Comparison of ENCODE assay signal across 28 cellular contexts in the genomic region with DNA sequence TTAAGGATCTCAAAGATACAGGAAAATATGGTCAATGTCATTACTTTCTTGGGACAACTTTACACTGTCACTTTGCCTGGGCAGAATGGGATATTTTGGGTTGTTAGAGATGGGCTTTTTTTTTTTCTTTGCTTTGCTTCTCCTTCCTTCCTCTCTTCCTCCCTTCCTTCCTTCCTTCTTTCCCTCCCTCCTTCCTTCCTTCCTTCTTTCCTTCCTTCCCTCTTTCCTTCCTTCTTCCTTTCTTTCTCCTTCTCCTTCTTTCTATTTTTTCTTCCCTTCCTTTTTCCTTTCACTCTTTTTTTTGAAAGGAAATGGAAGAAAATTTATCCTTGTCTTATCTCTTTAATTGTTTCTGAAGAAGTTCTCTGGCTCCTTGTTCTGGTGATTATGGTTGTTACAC.
A peak's percentile ranks its signal among the peaks of the same experiment; 100 is the strongest.
DNase-seq lines count a peak whose midpoint lies in the region; ATAC-seq, FAIRE-seq and TF ChIP-seq lines count a peak whose summit lies in the region.
"Had no signal": no experiment of that assay in that cellular context is flagged by ENCODE, and none has a peak within 500 bp of the region (broad histone marks: within the 10 kb centered on the region; RNA-seq: fewer than 3 reads in every experiment).

No MANE protein-coding gene starts in this region.

- FAIRE-seq in D721Med (lab: Jason Lieb, UNC), result peak; percentile 80
- FAIRE-seq in K562 (lab: Jason Lieb, UNC), result no peak
- FAIRE-seq: A549, GM12878, GM12892, GM18507, GM19239 had no signal

- H3K4me3 Mint-ChIP-seq in WTC11 (no peak overlapping the region), memory B cell (no peak overlapping the region)
- H3K4me3 Mint-ChIP-seq in activated CD8-positive, alpha-beta memory T cell treated with anti-CD3 and anti-CD28 coated beads, Interleukin-2, amount 10 ng/mL, durations not matched to agents 7 days and 5 days, result no peak overlapping the region
- H3K4me3 Mint-ChIP-seq: B cell; CD4-positive, alpha-beta T cell; CD8-positive, alpha-beta T cell had no signal

- H2AFZ ChIP-seq in K562 (ENCODE audit: low read depth, low read length), result no peak overlapping the region

- CTCF ChIA-PET in WTC11 (lab: Charles Lee) (no interaction called here), K562 (lab: Yijun Ruan, JAX; ENCODE audit: low intra/inter-chr PET ratio) (no interaction called here)
- CTCF ChIA-PET in activated CD8-positive, alpha-beta memory T cell treated with anti-CD3 and anti-CD28 coated beads, Interleukin-2, amount 10 ng/mL, durations not matched to agents 7 days and 5 days (lab: Charles Lee), result no interaction called here

- H3K27ac Mint-ChIP-seq in WTC11, result no peak overlapping the region
- H3K27ac Mint-ChIP-seq in memory B cell, result peak overlapping the region; percentile 11
- H3K27ac Mint-ChIP-seq in activated CD8-positive, alpha-beta memory T cell treated with anti-CD3 and anti-CD28 coated beads, Interleukin-2, amount 10 ng/mL, durations not matched to agents 7 days and 5 days, result no peak overlapping the region
- H3K27ac Mint-ChIP-seq: B cell; CD4-positive, alpha-beta T cell; CD8-positive, alpha-beta T cell had no signal

- H3K27me3 Mint-ChIP-seq in WTC11 (ENCODE audit: low read depth) (no peaks in the 10 kb centered on the region), memory B cell (no peaks in the 10 kb centered on the region)
- H3K27me3 Mint-ChIP-seq in activated CD8-positive, alpha-beta memory T cell treated with anti-CD3 and anti-CD28 coated beads, Interleukin-2, amount 10 ng/mL, durations not matched to agents 7 days and 5 days, result no peaks in the 10 kb centered on the region
- H3K27me3 Mint-ChIP-seq: CD4-positive, alpha-beta T cell had no signal

- no peak for TF ChIP-seq POLR2A in K562 (conservative IDR thresholded peaks at IDR 0.05)

- POLR2A ChIA-PET in WTC11 (lab: Charles Lee) (no interaction called here), K562 (lab: Yijun Ruan, JAX) (no interaction called here)

- H3K4me2 ChIP-seq in K562 (ENCODE audit: insufficient read depth, low read length), result no peak overlapping the region
- H3K4me2 ChIP-seq: A549; BLaER1 treated with 17β-estradiol and CSF1 and Interleukin-3, amounts not matched to agents 10 nM and 100 nM had no signal

- H3K4me1 ChIP-seq in K562 (replicated peaks in 1 of 2; ENCODE audit: control insufficient read depth in 2 of 2, insufficient read depth in 2 of 2, low read length in 2 of 2), result no peaks in the 10 kb centered on the region
- H3K4me1 ChIP-seq: A549; BLaER1 treated with 17β-estradiol and CSF1 and Interleukin-3, amounts not matched to agents 10 nM and 100 nM; Caco-2 had no signal

- H3K4me1 Mint-ChIP-seq in WTC11 (no peaks in the 10 kb centered on the region), memory B cell (peaks cover 14% of the 10 kb centered on the region)
- H3K4me1 Mint-ChIP-seq in activated CD8-positive, alpha-beta memory T cell treated with anti-CD3 and anti-CD28 coated beads, Interleukin-2, amount 10 ng/mL, durations not matched to agents 7 days and 5 days, result no peaks in the 10 kb centered on the region

- no peak for TF ChIP-seq RAD21 in K562 (CRISPR knock-in tag; conservative IDR thresholded peaks at IDR 0.05 in 1 of 2, IDR thresholded peaks at IDR 0.05 in 1 of 2)

- DNase-seq in D721Med (ENCODE audit: insufficient read length, low spot score), result no peak
- DNase-seq in WTC11 (ENCODE audit: low spot score), result no peak
- DNase-seq in K562 (ENCODE audit: extremely low read depth in 1 of 4, low spot score in 3 of 4), result no peak
- DNase-seq in memory B cell (ENCODE audit: low spot score in 2 of 2), result no peak
- DNase-seq in anterior cingulate cortex (lab: John Stamatoyannopoulos, UW), result no peak
- DNase-seq in activated gamma-delta T cell treated with Interleukin-2 at 50 U/mL for 16 hours, result no peak
- no peak for DNase-seq in activated CD8-positive, alpha-beta memory T cell treated with anti-CD3 and anti-CD28 coated beads, Interleukin-2, amount 10 ng/mL, durations not matched to agents 7 days and 5 days
- DNase-seq: AML-193; Caco-2; Calu3; CD4-positive, alpha-beta T cell; CD8-positive, alpha-beta T cell; DMS 273 treated with DMSO at 0.1 percent for 48 hours; DMS153; DMS53; DND-41; EL; GDM1 had no signal

- H3K79me2 ChIP-seq in K562 (ENCODE audit: control insufficient read depth, insufficient read depth, low read length), result no peaks in the 10 kb centered on the region

- H4K20me1 ChIP-seq in K562 (replicated peaks; ENCODE audit: control insufficient read depth, insufficient read depth, low read length), result no peaks in the 10 kb centered on the region
- H4K20me1 ChIP-seq: BLaER1 treated with 17β-estradiol and CSF1 and Interleukin-3, amounts not matched to agents 10 nM and 100 nM had no signal

- H3K9ac ChIP-seq in K562 (ENCODE audit: insufficient read depth in 1 of 2, low read depth in 2 of 2, low read length in 2 of 2), result no peak overlapping the region
- H3K9ac ChIP-seq: BLaER1 treated with 17β-estradiol and CSF1 and Interleukin-3, amounts not matched to agents 10 nM and 100 nM had no signal

- no peak overlapping the region for H3K4me3 ChIP-seq in K562
- H3K4me3 ChIP-seq: A549; BLaER1 treated with 17β-estradiol and CSF1 and Interleukin-3, amounts not matched to agents 10 nM and 100 nM; GM12878 had no signal

- H3K27me3 ChIP-seq in K562 (ENCODE audit: control insufficient read depth in 2 of 2, insufficient read depth in 2 of 2, low read length in 2 of 2), result peaks cover 0 to 2% of the 10 kb centered on the region in 2 experiments; a peak in 1 of 5 replicates
- H3K27me3 ChIP-seq: BLaER1 treated with 17β-estradiol and CSF1 and Interleukin-3, amounts not matched to agents 10 nM and 100 nM had no signal

- in situ Hi-C loops in K562 (cut with MboI), result no loop called here

- no peaks in the 10 kb centered on the region for H3K36me3 ChIP-seq in K562 (ENCODE audit: control insufficient read depth, insufficient read depth, low read length)
- H3K36me3 ChIP-seq: BLaER1 treated with 17β-estradiol and CSF1 and Interleukin-3, amounts not matched to agents 10 nM and 100 nM had no signal

- no peaks in the 10 kb centered on the region for H3K9me1 ChIP-seq in K562 (ENCODE audit: control insufficient read depth, insufficient read depth, low read length)

- H3K27ac ChIP-seq in K562 (ENCODE audit: extremely low read depth, low read depth, low read length), result no peak overlapping the region
- H3K27ac ChIP-seq: 22Rv1; A549; BLaER1 treated with 17β-estradiol and CSF1 and Interleukin-3, amounts not matched to agents 10 nM and 100 nM; C4-2B had no signal

- no peak for TF ChIP-seq EP300 in K562 (IDR thresholded peaks at IDR 0.05; ENCODE audit: low read length)

- intact Hi-C loops in K562 (cut with micrococcal nuclease), result no loop called here

- BruUV-seq in K562 (replicated peaks; lab: Mats Ljungman, UMichigan), result no TSS peak

- H3K36me3 Mint-ChIP-seq in WTC11, result no peaks in the 10 kb centered on the region
- H3K36me3 Mint-ChIP-seq in memory B cell, result peaks cover 5% of the 10 kb centered on the region
- no peaks in the 10 kb centered on the region for H3K36me3 Mint-ChIP-seq in activated CD8-positive, alpha-beta memory T cell treated with anti-CD3 and anti-CD28 coated beads, Interleukin-2, amount 10 ng/mL, durations not matched to agents 7 days and 5 days
- H3K36me3 Mint-ChIP-seq: CD8-positive, alpha-beta T cell had no signal

- H3K9me3 Mint-ChIP-seq in WTC11, result peaks cover 8% of the 10 kb centered on the region
- peaks cover 2% of the 10 kb centered on the region for H3K9me3 Mint-ChIP-seq in memory B cell
- H3K9me3 Mint-ChIP-seq in activated CD8-positive, alpha-beta memory T cell treated with anti-CD3 and anti-CD28 coated beads, Interleukin-2, amount 10 ng/mL, durations not matched to agents 7 days and 5 days (ENCODE audit: low read depth), result no peaks in the 10 kb centered on the region

- no peaks in the 10 kb centered on the region for H3K9me3 ChIP-seq in K562 (replicated peaks; ENCODE audit: control insufficient read depth, insufficient read depth, low read depth, low read length)
- H3K9me3 ChIP-seq: A549, Caco-2 had no signal

- TF ChIP-seq CTCF in D721Med (IDR thresholded peaks at IDR 0.05; ENCODE audit: insufficient read depth, missing control alignments), result no peak
- TF ChIP-seq CTCF in WTC11 (IDR thresholded peaks at IDR 0.05), result no peak
- no peak for TF ChIP-seq CTCF in K562 (IDR thresholded peaks at IDR 0.05 in 2 of 3, conservative IDR thresholded peaks at IDR 0.05 in 1 of 3; ENCODE audit: insufficient read depth in 2 of 3, low read depth in 1 of 3, low read length in 3 of 3)

- ATAC-seq in WTC11 (no peak), K562 (no peak), memory B cell (ENCODE audit: low read depth) (no peak), GM18909 (IDR thresholded peaks at IDR 0.05; ENCODE audit: poor library complexity, unreplicated experiment) (no peak)
- ATAC-seq in activated CD8-positive, alpha-beta memory T cell treated with anti-CD3 and anti-CD28 coated beads, Interleukin-2, amount 10 ng/mL, durations not matched to agents 7 days and 5 days, result no peak
- ATAC-seq: A549; CD8-positive, alpha-beta T cell; GM12878 had no signal

TF ChIP-seq in K562, 482 proteins besides CTCF, POLR2A, EP300 and RAD21:
- TF ChIP-seq NFIX (CRISPR knock-in tag; IDR thresholded peaks at IDR 0.05; ENCODE audit: low read depth) (no peak), BMI1 (IDR thresholded peaks at IDR 0.05; ENCODE audit: low read length) (no peak)
- TF ChIP-seq, protein P1, sequence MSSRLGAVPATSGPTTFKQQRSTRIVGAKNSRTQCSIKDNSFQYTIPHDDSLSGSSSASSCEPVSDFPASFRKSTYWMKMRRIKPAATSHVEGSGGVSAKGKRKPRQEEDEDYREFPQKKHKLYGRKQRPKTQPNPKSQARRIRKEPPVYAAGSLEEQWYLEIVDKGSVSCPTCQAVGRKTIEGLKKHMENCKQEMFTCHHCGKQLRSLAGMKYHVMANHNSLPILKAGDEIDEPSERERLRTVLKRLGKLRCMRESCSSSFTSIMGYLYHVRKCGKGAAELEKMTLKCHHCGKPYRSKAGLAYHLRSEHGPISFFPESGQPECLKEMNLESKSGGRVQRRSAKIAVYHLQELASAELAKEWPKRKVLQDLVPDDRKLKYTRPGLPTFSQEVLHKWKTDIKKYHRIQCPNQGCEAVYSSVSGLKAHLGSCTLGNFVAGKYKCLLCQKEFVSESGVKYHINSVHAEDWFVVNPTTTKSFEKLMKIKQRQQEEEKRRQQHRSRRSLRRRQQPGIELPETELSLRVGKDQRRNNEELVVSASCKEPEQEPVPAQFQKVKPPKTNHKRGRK (tag; IDR thresholded peaks at IDR 0.05), result peak; percentile 60
TF ChIP-seq in K562: peak in this region for 1.
